Comparison of ENCODE assay signal across 1 cellular context in the genomic region with DNA sequence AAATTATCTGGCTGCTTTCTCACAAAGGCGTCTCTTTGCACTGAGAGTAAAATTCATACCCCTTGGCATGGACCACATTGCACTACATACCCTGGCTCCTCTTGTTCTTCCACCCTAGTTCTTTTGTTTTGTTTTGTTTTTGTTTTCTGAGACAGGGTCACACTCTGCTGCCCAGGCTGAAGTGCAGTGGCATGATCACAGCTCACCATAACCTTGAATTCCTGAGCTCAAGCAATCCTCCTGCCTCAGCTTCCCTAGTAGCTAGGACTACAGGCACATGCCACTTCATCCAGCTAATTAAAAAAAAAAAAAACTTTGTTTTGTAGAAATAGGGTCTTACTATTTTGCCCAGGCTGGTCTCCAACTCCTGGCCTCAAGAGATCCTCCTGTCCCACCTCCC.
TF ChIP-seq lines count a peak whose summit lies in the region.

No MANE protein-coding gene starts in this region.

TF ChIP-seq in HepG2, 621 proteins besides CTCF, POLR2A, EP300 and RAD21:
- TF ChIP-seq KDM3A (CRISPR knock-in tag; IDR thresholded peaks at IDR 0.05; ENCODE audit: low read depth) (no peak), ZNF121 (CRISPR knock-in tag; IDR thresholded peaks at IDR 0.05) (0 out of 2 replicates have a peak, but pooled peaks have one; percentile 20)
